8 cellular contexts compared by ENCODE assay signal in the genomic region with DNA sequence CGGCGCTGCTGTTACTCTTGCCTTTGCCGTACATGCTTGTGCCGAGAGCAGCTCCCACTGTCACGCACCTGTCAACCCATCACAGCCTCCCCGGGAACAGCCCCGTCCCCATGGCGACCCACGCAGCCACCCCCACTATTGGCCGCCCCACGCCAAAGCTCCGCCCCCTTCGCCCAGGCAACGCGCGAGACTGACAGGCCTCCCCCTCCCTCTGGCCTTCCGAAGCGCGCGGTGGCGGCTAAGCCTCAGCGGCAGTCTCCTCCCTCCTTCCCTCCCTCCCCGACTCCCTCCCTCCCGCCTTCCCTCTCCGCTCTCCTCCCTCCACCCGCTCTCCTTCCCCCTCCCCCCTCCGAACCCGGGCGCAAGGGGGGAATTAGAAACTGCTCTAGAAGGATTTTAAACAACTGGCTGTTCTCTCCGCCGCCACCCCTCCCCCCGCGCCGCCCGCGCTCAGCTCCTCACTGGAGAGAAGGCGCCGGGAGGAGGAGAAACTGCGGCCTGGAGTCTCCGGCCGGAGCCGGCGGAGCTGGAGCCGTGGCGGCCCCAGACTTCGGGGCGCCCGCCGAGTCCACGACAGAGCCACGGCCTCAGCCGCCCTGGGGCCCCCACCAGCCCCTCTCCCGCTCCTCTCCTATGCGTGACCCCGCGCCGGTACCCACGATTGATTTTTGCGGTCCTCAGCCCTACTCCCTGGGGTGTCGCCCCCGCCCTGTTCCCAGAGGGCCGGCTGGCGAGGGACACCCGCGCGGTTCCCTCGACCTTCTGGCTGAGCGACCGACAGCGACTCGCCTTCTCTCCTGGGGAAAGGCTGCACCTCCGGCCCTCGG. TPM values are rescaled to one million over a fixed set of nuclear protein-coding genes. Genes with fewer than 3 reads are reported as not detected.
DNase-seq lines count a peak whose midpoint lies in the region; ATAC-seq and TF ChIP-seq lines count a peak whose summit lies in the region.

Gene SSBP2, minus strand, starts transcription at position 89 of the 827 bp plus-strand sequence. Its CDS starts 55 bp downstream, at position 34.

- H3K27ac ChIP-seq in angular gyrus (ENCODE audit: low read depth, low read length) (peak within 1 kb of the TSS; percentile 96), right atrium auricular region (peak within 1 kb of the TSS; percentile 96 to 99), psoas muscle (peak within 1 kb of the TSS; percentile 95), urinary bladder (ENCODE audit: low read depth) (peak within 1 kb of the TSS; percentile 100)

- H3K4me3 ChIP-seq in right atrium auricular region = peak within 1 kb of the TSS; percentile 86 to 94
- H3K4me3 ChIP-seq in psoas muscle = peak within 1 kb of the TSS; percentile 86
- peak within 1 kb of the TSS; percentile 100 for H3K4me3 ChIP-seq in urinary bladder (ENCODE audit: low read depth, low read length)

- H3K4me1 Mint-ChIP-seq in T-helper 17 cell = peaks cover 26% of the 10 kb centered on the region

- peak; percentile 46 for ATAC-seq in GM18499 (IDR thresholded peaks at IDR 0.05; ENCODE audit: insufficient read depth, unreplicated experiment)
- ATAC-seq in HG02885 (IDR thresholded peaks at IDR 0.05; ENCODE audit: poor library complexity, unreplicated experiment) = peak; percentile 77
- peak; percentile 92 for ATAC-seq in T-helper 17 cell
- ATAC-seq in psoas muscle = peak; percentile 90 to 95 (median 93)

- DNase-seq in NCI-H1694 (lab: John Stamatoyannopoulos, UW) (peak; percentile 98), T-helper 17 cell (peak; percentile 99 to 100 (median 99)), right atrium auricular region (ENCODE audit: low spot score) (peak; percentile 99), psoas muscle (peak; percentile 100)

- H3K4me1 ChIP-seq in right atrium auricular region (peaks cover 0 to 39% of the 10 kb centered on the region in 2 donors), psoas muscle (peaks cover 48% of the 10 kb centered on the region), urinary bladder (ENCODE audit: insufficient read depth) (peaks cover 1% of the 10 kb centered on the region)

- H3K27ac Mint-ChIP-seq in T-helper 17 cell = peak within 1 kb of the TSS; percentile 82

- intact Hi-C loops in psoas muscle (cut with DNase I) = loop anchor here (1.0 to 10.0 kb wide), 7 partner anchors 36 to 414 kb away; partner anchors contain the start of gene ATG10 (in 2 of the 2)

- H3K9me3 ChIP-seq in T-helper 17 cell (ENCODE audit: control insufficient read depth, low read length, poor library complexity, severe bottlenecking) (no peaks in the 10 kb centered on the region), right atrium auricular region (no peaks in the 10 kb centered on the region), psoas muscle (no peaks in the 10 kb centered on the region)

- WGBS in psoas muscle, 3 donors = 1% methylated on average over 57 to 73 of the region's 73 CpGs
- under 1% methylated on average over 73 of the region's 73 CpGs for WGBS in urinary bladder

- TF ChIP-seq CTCF in right atrium auricular region (IDR thresholded peaks at IDR 0.05) (no peak), psoas muscle (IDR thresholded peaks at IDR 0.05) (no peak)

- H3K27me3 Mint-ChIP-seq in T-helper 17 cell = no peaks in the 10 kb centered on the region

- H3K4me3 Mint-ChIP-seq in T-helper 17 cell = peak within 1 kb of the TSS; percentile 95

- H3K36me3 Mint-ChIP-seq in T-helper 17 cell (ENCODE audit: low read depth) = peaks cover 2% of the 10 kb centered on the region

- H3K27me3 ChIP-seq in right atrium auricular region (no peaks in the 10 kb centered on the region), psoas muscle (ENCODE audit: insufficient read depth in 3 of 3, low read length in 2 of 3) (no peaks in the 10 kb centered on the region)

- no peaks in the 10 kb centered on the region for H3K36me3 ChIP-seq in right atrium auricular region
- H3K36me3 ChIP-seq in psoas muscle (ENCODE audit: insufficient read depth in 1 of 2, low read depth in 1 of 2) = no peaks in the 10 kb centered on the region
- no peaks in the 10 kb centered on the region for H3K36me3 ChIP-seq in urinary bladder (ENCODE audit: insufficient read depth)

RNA-seq across cellular contexts. Expression of gene SSBP2, which starts in this region (rescaled TPM):
- total RNA-seq in T-helper 17 cell = 10 to 100 TPM; 39.6 to 43.9 TPM
- 10 to 100 TPM; 29.3 to 55.1 TPM for total RNA-seq in right atrium auricular region
- total RNA-seq in psoas muscle = 10 to 100 TPM; 25.3 to 42.6 (median 34.6) TPM
- 10 to 100 TPM; 18.2 to 22.5 (median 22.1) TPM for polyA plus RNA-seq in psoas muscle
- total RNA-seq in urinary bladder = 94.8 TPM
- 58.6 TPM for polyA plus RNA-seq in urinary bladder

Comparison
In these comparisons a context has a peak if more than half of its experiments do, and no peak if none do; other contexts are left out.
1. Peak in every context shown above with its lines: DNase-seq, ATAC-seq, H3K4me3 ChIP-seq and H3K27ac ChIP-seq.